ENCODE assay signal across 20 cellular contexts in the genomic region with DNA sequence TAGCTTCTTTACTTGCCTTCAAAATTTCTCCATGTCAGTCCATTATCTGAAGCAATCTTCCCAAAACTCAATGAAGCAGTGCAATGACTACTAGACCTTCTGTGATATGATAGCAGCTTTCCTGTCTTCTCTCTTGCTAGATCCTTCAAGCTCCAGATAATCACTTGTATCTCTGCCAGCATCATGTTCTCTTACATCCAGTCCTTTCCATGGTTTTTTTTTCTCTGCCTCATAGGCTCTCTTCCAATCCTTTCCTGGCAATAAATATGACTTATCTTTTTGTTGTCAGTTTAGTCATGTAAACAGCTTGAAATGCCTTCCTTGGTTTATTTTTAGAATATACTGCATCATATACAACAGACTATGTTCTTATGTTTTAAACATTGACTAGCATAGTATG.
"Had no signal": no experiment of that assay in that cellular context is flagged by ENCODE, and none has a peak within 500 bp of the region (broad histone marks: within the 10 kb centered on the region; RNA-seq: fewer than 3 reads in every experiment).

No MANE protein-coding gene starts in this region.

- H3K4me3 ChIP-seq: body of pancreas, skin epidermis, thyroid gland, upper lobe of right lung had no signal

- DNase-seq: activated CD4-positive, alpha-beta T cell treated with anti-CD3 and anti-CD28 coated beads, Interleukin-2, amount 50 U/mL, for 48 hours; activated CD8-positive, alpha-beta memory T cell treated with anti-CD3 and anti-CD28 coated beads, Interleukin-2, amount 50 U/mL, for 48 hours; activated naive CD4-positive, alpha-beta T cell treated with Interleukin-2 at 50 U/mL for 16 hours; activated naive CD8-positive, alpha-beta T cell treated with anti-CD3 and anti-CD28 coated beads, Interleukin-2, amount 10 ng/mL, durations not matched to agents 7 days and 5 days; activated T-cell treated with anti-CD3 and anti-CD28 coated beads, Interleukin-2, amount 50 U/mL, for 4 hours; anterior cingulate cortex; body of pancreas; dermis blood vessel endothelial cell; effector memory CD4-positive, alpha-beta T cell; foreskin keratinocyte; nephron progenitor cell; nucleus accumbens; right cardiac atrium; stimulated activated CD4-positive, alpha-beta T cell treated with anti-CD3 and anti-CD28 coated beads, Interleukin-1b, Interleukin-23, amount 100 ng/mL, for 48 hours; substantia nigra; T1000; thyroid gland; upper lobe of right lung had no signal

- ATAC-seq: activated T-cell treated with anti-CD3 and anti-CD28 coated beads, Interleukin-2, amount 50 U/mL, for 4 hours; body of pancreas; foreskin keratinocyte; right cardiac atrium; upper lobe of right lung; WTC11 had no signal
